Comparison of ENCODE assay signal across 8 cellular contexts in the genomic region with DNA sequence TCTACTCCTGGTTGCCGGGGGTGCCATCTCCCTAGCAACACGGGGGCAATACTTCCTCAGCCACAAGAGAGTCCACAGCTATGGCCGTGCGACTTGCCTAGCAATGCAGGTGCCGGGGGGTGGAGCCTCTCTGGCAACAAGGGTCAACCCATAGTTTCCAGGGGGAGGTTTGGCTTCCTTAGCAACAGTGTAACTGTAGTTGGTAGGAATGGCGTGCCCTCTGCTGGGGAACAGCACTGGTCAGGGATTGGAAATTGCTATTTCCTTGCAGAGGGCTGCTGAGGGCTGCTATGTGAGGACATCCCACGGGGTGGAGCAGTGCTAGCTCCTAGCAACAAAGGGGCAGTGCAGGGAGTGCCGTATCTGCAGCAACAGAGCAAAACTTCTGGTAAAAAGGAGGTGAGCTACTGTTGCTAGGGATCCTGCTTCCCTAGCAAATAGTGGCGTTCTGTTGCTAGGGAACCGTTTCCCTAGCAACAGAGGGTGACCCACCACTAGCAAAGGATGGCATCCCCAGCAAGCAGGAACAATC. TPM values are rescaled to one million over a fixed set of nuclear protein-coding genes. Genes with fewer than 3 reads are reported as not detected.
DNase-seq lines count a peak whose midpoint lies in the region; ATAC-seq, FAIRE-seq and TF ChIP-seq lines count a peak whose summit lies in the region.

No MANE protein-coding gene starts in this region.

- H3K4ac ChIP-seq in IMR-90 (ENCODE audit: low read depth, low read length) = no peak overlapping the region; the same call in 1 of the 2 replicates

- no peaks in the 10 kb centered on the region for H3K9me3 ChIP-seq in A549
- no peaks in the 10 kb centered on the region for H3K9me3 ChIP-seq in IMR-90 (ENCODE audit: control insufficient read depth, insufficient read depth, low read length)

- no peak overlapping the region for H2BK15ac ChIP-seq in IMR-90 (ENCODE audit: low read depth, low read length)

- H3K4me1 ChIP-seq in A549 (no peaks in the 10 kb centered on the region), IMR-90 (ENCODE audit: control insufficient read depth, insufficient read depth, low read length) (no peaks in the 10 kb centered on the region)

- peak in 1 of 2 experiments; percentile 54; a peak in 2 of 5 replicates for TF ChIP-seq RAD21 in A549 (conservative IDR thresholded peaks at IDR 0.05 in 1 of 2, IDR thresholded peaks at IDR 0.05 in 1 of 2)
- peak; percentile 46 for TF ChIP-seq RAD21 in IMR-90 (IDR thresholded peaks at IDR 0.05; ENCODE audit: low read length)

- H3K23ac ChIP-seq in IMR-90 (ENCODE audit: low read depth, low read length) = no peak overlapping the region

- H3K56ac ChIP-seq in IMR-90 (ENCODE audit: extremely low read depth, insufficient read depth, low read length) = no peak overlapping the region

- peaks cover 4 to 16% of the 10 kb centered on the region in 2 experiments; a peak in 3 of 4 replicates for H3K79me1 ChIP-seq in IMR-90 (ENCODE audit: low read depth in 1 of 2, low read length in 2 of 2)

- H3K27ac ChIP-seq in A549 = no peak overlapping the region
- no peak overlapping the region for H3K27ac ChIP-seq in IMR-90 (ENCODE audit: insufficient read depth, low read length)

- TSS peak; percentile 45 for BruUV-seq in IMR-90 (replicated peaks; lab: Mats Ljungman, UMichigan)

- TF ChIP-seq CTCF in A549 (IDR thresholded peaks at IDR 0.05) = peak; percentile 39
- TF ChIP-seq CTCF in IMR-90 (conservative IDR thresholded peaks at IDR 0.05; ENCODE audit: low read depth, low read length) = peak; percentile 48

- peaks cover 9% of the 10 kb centered on the region; the same call in 1 of the 2 replicates for H4K20me1 ChIP-seq in IMR-90 (ENCODE audit: insufficient read depth, low read length)

- no peak overlapping the region for H4K91ac ChIP-seq in IMR-90 (ENCODE audit: insufficient read depth, low read depth, low read length)

- dilution Hi-C loops in IMR-90 (cut with HindIII; ENCODE audit: low sequenced_read_pairs, unreplicated experiment) = no loop called here

- H3K4me3 ChIP-seq in A549 (no peak overlapping the region), IMR-90 (ENCODE audit: insufficient read depth, low read depth, low read length) (no peak overlapping the region)

- FAIRE-seq in A549 (lab: Jason Lieb, UNC) = no peak

- no peak overlapping the region for H4K5ac ChIP-seq in IMR-90 (ENCODE audit: low read depth, low read length)

- TF ChIP-seq EP300 in A549 (IDR thresholded peaks at IDR 0.05) = no peak

- intact Hi-C loops in IMR-90 (cut with micrococcal nuclease) = no loop called here

- H3K36me3 ChIP-seq in IMR-90 (ENCODE audit: control insufficient read depth, insufficient read depth, low read length) = peaks cover 47% of the 10 kb centered on the region

- peak; percentile 88 to 93 for ATAC-seq in A549
- ATAC-seq in IMR-90 (ENCODE audit: low read depth) = peak; percentile 91
- no peak for ATAC-seq in GM21390 (IDR thresholded peaks at IDR 0.05; ENCODE audit: unreplicated experiment)

- no peaks in the 10 kb centered on the region for H3K27me3 ChIP-seq in IMR-90 (ENCODE audit: control insufficient read depth, insufficient read depth, low read length)

- H3K18ac ChIP-seq in IMR-90 (ENCODE audit: low read depth, low read length) = no peak overlapping the region

- no peak overlapping the region for H3K9ac ChIP-seq in IMR-90 (ENCODE audit: low read depth, low read length)

- no peaks in the 10 kb centered on the region for H3K9me1 ChIP-seq in IMR-90 (ENCODE audit: insufficient read depth, low read length)

- H2AK9ac ChIP-seq in IMR-90 (replicated peaks; ENCODE audit: low read depth, low read length, poor library complexity) = no peak overlapping the region

- H4K8ac ChIP-seq in IMR-90 (ENCODE audit: low read depth in 2 of 2, low read length in 2 of 2) = no peak overlapping the region

- in situ Hi-C loops in IMR-90 (cut with MboI; ENCODE audit: low sequenced_read_pairs) = no loop called here

- no peak overlapping the region for H2AFZ ChIP-seq in IMR-90 (replicated peaks; ENCODE audit: low read length, poor library complexity)

- WGBS in A549 (ENCODE audit: missing lambda C conversion rate) = 60% methylated on average over 10 of the region's 10 CpGs
- 38% methylated on average over 4 of the region's 10 CpGs; no CpG with 5 or more reads in 1 of the 2 experiments for WGBS in IMR-90 (ENCODE audit: extremely low coverage in 2 of 2, insufficient read length in 1 of 2), 2 experiments

- H2AK5ac ChIP-seq in IMR-90 (ENCODE audit: low read depth, low read length) = no peak overlapping the region

- no peak overlapping the region for H2BK5ac ChIP-seq in IMR-90 (ENCODE audit: low read depth, low read length, poor library complexity, severe bottlenecking)

- no peak overlapping the region for H3K14ac ChIP-seq in IMR-90 (replicated peaks; ENCODE audit: low read depth, low read length)

- CTCF ChIA-PET in A549 (lab: Yijun Ruan, JAX) = interaction anchor here (1.0 to 17.2 kb wide), 5 partner anchors 8 to 211 kb away, joined by 3 to 295 read pairs (median 5); a partner anchor contains a TSS
- CTCF ChIA-PET in IMR-90 (lab: Yijun Ruan, JAX) = interaction anchor here (1.1 kb wide), 1 partner anchor 8 kb away, joined by 3 read pairs; no protein-coding TSS in a partner anchor

- POLR2A ChIA-PET in A549 (lab: Yijun Ruan, JAX) = interaction anchor here (0.7 to 3.3 kb wide), 2 partner anchors 10 to 20 kb away, joined by 3 to 19 read pairs; a partner anchor contains a TSS
- POLR2A ChIA-PET in IMR-90 (lab: Charles Lee; ENCODE audit: unreplicated experiment) = no interaction called here

- TF ChIP-seq POLR2A in A549 (IDR thresholded peaks at IDR 0.05; ENCODE audit: low read length) (no peak), IMR-90 (IDR thresholded peaks at IDR 0.05; ENCODE audit: low read depth, low read length) (no peak)

- H2BK120ac ChIP-seq in IMR-90 (ENCODE audit: low read depth, low read length) = no peak overlapping the region

- no peak overlapping the region for H2BK20ac ChIP-seq in IMR-90 (ENCODE audit: low read depth, low read length)

- DNase-seq in A549 (ENCODE audit: low read depth in 1 of 2, low spot score in 1 of 2) = peak in 1 of 2 experiments; percentile 90
- DNase-seq in IMR-90 = peak; percentile 60
- peak; percentile 87 for DNase-seq in amniotic epithelial cell (ENCODE audit: low read depth)
- peak; percentile 71 for DNase-seq in iris pigment epithelial cell (ENCODE audit: low read depth)
- no peak for DNase-seq in stimulated activated naive CD4-positive, alpha-beta T cell treated with Interleukin-2 at 50 U/mL for 16 hours (lab: John Stamatoyannopoulos, UW)
- DNase-seq in stimulated activated CD4-positive, alpha-beta T cell treated with anti-CD3 and anti-CD28 coated beads, Interleukin-4, amount 100 ng/mL, for 4 hours = no peak
- no peak for DNase-seq in activated CD4-positive, alpha-beta T cell treated with anti-CD3 and anti-CD28 coated beads for 48 hours

- H3K4me2 ChIP-seq in A549 = no peak overlapping the region
- H3K4me2 ChIP-seq in IMR-90 (ENCODE audit: low read depth, low read length) = no peak overlapping the region

RNA-seq across cellular contexts. Expression of a gene that starts 7.0 kb away (rescaled TPM):
- 0.61 and 0.84 TPM in 2 replicates for polyA plus RNA-seq in A549 (2011; rRNA removed)
- polyA plus RNA-seq in A549 (2012; cell fraction: cytosol; rRNA removed) = 0.93 and 1.1 TPM in 2 replicates
- 2.6 and 2.9 TPM in 2 replicates for polyA plus RNA-seq in A549 (2012; cell fraction: nucleus; rRNA removed)
- polyA plus RNA-seq in A549 (2017; fragmentation: RNase III; extraction: RNeasy Plus Mini Kit Qiagen cat#74134 plus additional on column Dnase treatment) = 0.85 to 1.5 TPM (median 1.2 TPM) in 3 replicates
- 0.15 and 0.29 TPM in 2 replicates for polyA minus RNA-seq in A549 (2011; rRNA and poly(A)+ RNA removed)
- 0.28 and 0.72 TPM in 2 replicates for total RNA-seq in IMR-90 (2012; rRNA removed)
- polyA plus RNA-seq in IMR-90 (2012; rRNA removed) = 1.1 and 1.3 TPM in 2 replicates
- 2.3 and 2.6 TPM in 2 replicates for polyA plus RNA-seq in IMR-90 (2012; cell fraction: cytosol; rRNA removed)
- polyA plus RNA-seq in IMR-90 (2012; cell fraction: nucleus; rRNA removed; ENCODE audit: low replicate concordance) = 3.1 and 5.7 TPM in 2 replicates

RNA-seq across cellular contexts. Expression of a gene that starts 9.4 kb away (rescaled TPM):
- 42.1 and 52.4 TPM in 2 replicates for polyA plus RNA-seq in A549 (2011; rRNA removed)
- polyA plus RNA-seq in A549 (2012; cell fraction: cytosol; rRNA removed) = 81.6 and 121 TPM in 2 replicates
- polyA plus RNA-seq in A549 (2012; cell fraction: nucleus; rRNA removed) = 201 and 292 TPM in 2 replicates
- 129 to 142 TPM (median 133 TPM) in 3 replicates for polyA plus RNA-seq in A549 (2017; fragmentation: RNase III; extraction: RNeasy Plus Mini Kit Qiagen cat#74134 plus additional on column Dnase treatment)
- 29.0 and 46.8 TPM in 2 replicates for polyA minus RNA-seq in A549 (2011; rRNA and poly(A)+ RNA removed)
- total RNA-seq in IMR-90 (2012; rRNA removed) = 9.2 and 11.3 TPM in 2 replicates
- polyA plus RNA-seq in IMR-90 (2012; rRNA removed) = 121 and 137 TPM in 2 replicates
- 132 and 169 TPM in 2 replicates for polyA plus RNA-seq in IMR-90 (2012; cell fraction: cytosol; rRNA removed)
- polyA plus RNA-seq in IMR-90 (2012; cell fraction: nucleus; rRNA removed; ENCODE audit: low replicate concordance) = 124 and 275 TPM in 2 replicates

RNA-seq across cellular contexts. Expression of a gene that starts 11.1 kb away (rescaled TPM):
- 53.4 and 61.1 TPM in 2 replicates for polyA plus RNA-seq in A549 (2011; rRNA removed)
- polyA plus RNA-seq in A549 (2012; cell fraction: cytosol; rRNA removed) = 140 and 185 TPM in 2 replicates
- polyA plus RNA-seq in A549 (2012; cell fraction: nucleus; rRNA removed) = 146 and 170 TPM in 2 replicates
- polyA plus RNA-seq in A549 (2017; fragmentation: RNase III; extraction: RNeasy Plus Mini Kit Qiagen cat#74134 plus additional on column Dnase treatment) = 79.0 to 90.9 TPM (median 87.7 TPM) in 3 replicates
- polyA minus RNA-seq in A549 (2011; rRNA and poly(A)+ RNA removed) = 41.8 and 48.8 TPM in 2 replicates
- 32.1 and 34.4 TPM in 2 replicates for total RNA-seq in IMR-90 (2012; rRNA removed)
- 69.4 and 85.4 TPM in 2 replicates for polyA plus RNA-seq in IMR-90 (2012; rRNA removed)
- polyA plus RNA-seq in IMR-90 (2012; cell fraction: cytosol; rRNA removed) = 76.0 and 115 TPM in 2 replicates
- polyA plus RNA-seq in IMR-90 (2012; cell fraction: nucleus; rRNA removed; ENCODE audit: low replicate concordance) = 23.3 and 54.8 TPM in 2 replicates

RNA-seq across cellular contexts. Expression of a gene that starts 20.5 kb away (rescaled TPM):
- polyA plus RNA-seq in A549 (2011; rRNA removed) = 6.8 and 13.3 TPM in 2 replicates
- polyA plus RNA-seq in A549 (2012; cell fraction: cytosol; rRNA removed) = 6.9 and 8.1 TPM in 2 replicates
- polyA plus RNA-seq in A549 (2012; cell fraction: nucleus; rRNA removed) = 4.8 and 5.1 TPM in 2 replicates
- polyA plus RNA-seq in A549 (2017; fragmentation: RNase III; extraction: RNeasy Plus Mini Kit Qiagen cat#74134 plus additional on column Dnase treatment) = 11.1 to 13.9 TPM (median 13.8 TPM) in 3 replicates
- 1.1 and 1.2 TPM in 2 replicates for polyA minus RNA-seq in A549 (2011; rRNA and poly(A)+ RNA removed)
- 2.7 and 5.0 TPM in 2 replicates for total RNA-seq in IMR-90 (2012; rRNA removed)
- 5.3 and 6.1 TPM in 2 replicates for polyA plus RNA-seq in IMR-90 (2012; rRNA removed)
- polyA plus RNA-seq in IMR-90 (2012; cell fraction: cytosol; rRNA removed) = 4.1 and 8.6 TPM in 2 replicates
- 2.3 and 4.0 TPM in 2 replicates for polyA plus RNA-seq in IMR-90 (2012; cell fraction: nucleus; rRNA removed; ENCODE audit: low replicate concordance)

RNA-seq across cellular contexts. Expression of a gene that starts 20.7 kb away (rescaled TPM):
- 1,440 and 1,504 TPM in 2 replicates for polyA plus RNA-seq in A549 (2011; rRNA removed)
- polyA plus RNA-seq in A549 (2012; cell fraction: cytosol; rRNA removed) = 3,796 and 3,897 TPM in 2 replicates
- polyA plus RNA-seq in A549 (2012; cell fraction: nucleus; rRNA removed) = 2,499 and 2,687 TPM in 2 replicates
- polyA plus RNA-seq in A549 (2017; fragmentation: RNase III; extraction: RNeasy Plus Mini Kit Qiagen cat#74134 plus additional on column Dnase treatment) = 1,990 to 2,154 TPM (median 2,057 TPM) in 3 replicates
- 521 and 525 TPM in 2 replicates for polyA minus RNA-seq in A549 (2011; rRNA and poly(A)+ RNA removed)
- 1,531 and 2,225 TPM in 2 replicates for total RNA-seq in IMR-90 (2012; rRNA removed)
- 2,323 and 2,588 TPM in 2 replicates for polyA plus RNA-seq in IMR-90 (2012; rRNA removed)
- polyA plus RNA-seq in IMR-90 (2012; cell fraction: cytosol; rRNA removed) = 5,840 and 5,869 TPM in 2 replicates
- 1,199 and 1,463 TPM in 2 replicates for polyA plus RNA-seq in IMR-90 (2012; cell fraction: nucleus; rRNA removed; ENCODE audit: low replicate concordance)

Comparison
In these comparisons a context has a peak if more than half of its experiments do, and no peak if none do; other contexts are left out.
1. DNase-seq: peak in IMR-90 (single experiment), amniotic epithelial cell (single experiment) and iris pigment epithelial cell (single experiment); none in stimulated activated naive CD4-positive, alpha-beta T cell treated with Interleukin-2 at 50 U/mL for 16 hours (single experiment), stimulated activated CD4-positive, alpha-beta T cell treated with anti-CD3 and anti-CD28 coated beads, Interleukin-4, amount 100 ng/mL, for 4 hours (0 of 2) and activated CD4-positive, alpha-beta T cell treated with anti-CD3 and anti-CD28 coated beads for 48 hours (single experiment).